In genomic region chr3:23127196-23127595, GRCh38 we compare ENCODE assay signal across 34 cellular contexts.
"Had no signal": no experiment of that assay in that cellular context is flagged by ENCODE, and none has a peak within 500 bp of the region (broad histone marks: within the 10 kb centered on the region; RNA-seq: fewer than 3 reads in every experiment).

No MANE protein-coding gene starts in this region.

- H3K9me3 ChIP-seq: MG63 had no signal

- H3K9ac ChIP-seq: KMS-11 had no signal

- H3K36me3 ChIP-seq: MG63 had no signal

- H3K4me2 ChIP-seq: KMS-11 had no signal

- H3K27ac ChIP-seq: KMS-11 had no signal

- H3K27me3 ChIP-seq: MG63 had no signal

- H3K4me3 ChIP-seq: MG63 had no signal

- DNase-seq: Karpas-422, Kasumi-1, MG63, MM.1S, MV-4-11, NCI-H1048, NCI-H1092, NCI-H1092 treated with DMSO at 0.1 percent for 48 hours, NCI-H1105, NCI-H1105 treated with DMSO at 0.1 percent for 48 hours, NCI-H1417, NCI-H1417 treated with DMSO at 0.1 percent for 48 hours, NCI-H1436, NCI-H1436 treated with DMSO at 0.1 percent for 48 hours, NCI-H146, NCI-H1694, NCI-H1694 treated with DMSO at 0.1 percent for 48 hours, NCI-H187, NCI-H187 treated with DMSO at 0.1 percent for 48 hours, NCI-H1930, NCI-H2029, NCI-H2029 treated with DMSO at 0.1 percent for 48 hours, NCI-H2081, NCI-H2081 treated with DMSO at 0.1 percent for 48 hours, NCI-H2107, NCI-H2171, NCI-H2171 treated with DMSO at 0.1 percent for 48 hours, NCI-H2227 treated with DMSO at 0.1 percent for 48 hours, NCI-H226, NCI-H345, NCI-H446, NCI-H446 treated with DMSO at 0.1 percent for 48 hours, NCI-H510A had no signal
